ENCODE assay signal across 8 cellular contexts in the genomic region with DNA sequence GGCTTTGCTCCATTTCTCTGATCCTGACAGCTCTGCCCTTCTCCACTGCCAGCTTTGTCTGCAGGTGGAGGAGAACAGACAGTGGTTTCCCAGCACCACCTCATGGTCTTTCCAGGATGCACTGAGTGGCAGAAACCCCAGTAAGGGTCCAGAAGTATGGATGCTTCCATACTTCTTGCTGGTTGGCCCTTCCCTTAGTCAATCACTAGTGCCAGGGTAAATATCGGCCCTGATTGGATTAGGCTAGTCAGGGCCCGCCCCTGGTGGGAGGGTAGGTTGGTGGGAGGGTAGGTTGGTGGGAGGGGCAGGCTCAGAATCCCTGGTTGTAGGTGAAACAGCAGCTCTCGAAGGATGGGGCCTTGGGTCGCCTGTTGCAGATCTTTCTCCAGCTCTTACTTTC. TPM values are rescaled to one million over a fixed set of nuclear protein-coding genes. Genes with fewer than 3 reads are reported as not detected.
A peak's percentile ranks its signal among the peaks of the same experiment; 100 is the strongest.
DNase-seq lines count a peak whose midpoint lies in the region; ATAC-seq, FAIRE-seq and TF ChIP-seq lines count a peak whose summit lies in the region.

No MANE protein-coding gene starts in this region.

- H3K9me3 ChIP-seq in HEK293 (ENCODE audit: control insufficient read depth, insufficient read depth, low read depth, low read length) (no peaks in the 10 kb centered on the region), small intestine (ENCODE audit: control insufficient read depth, low read depth) (no peaks in the 10 kb centered on the region)

- ATAC-seq in SK-N-SH treated with all-trans-retinoic acid at 6 μM for 48 hours (peak; percentile 88), HG02973 (IDR thresholded peaks at IDR 0.05; ENCODE audit: unreplicated experiment) (no peak)

- peaks cover 42% of the 10 kb centered on the region for H3K36me3 Mint-ChIP-seq in dendritic cell treated with granulocyte-macrophage colony-stimulating factor and Interleukin-4, amounts not matched to agents 40 ng/mL and 50 ng/mL, for 4 days (ENCODE audit: low read depth)

- TF ChIP-seq CTCF in HEK293 (tag by site-specific recombination; IDR thresholded peaks at IDR 0.05) (no peak), GM20000 (IDR thresholded peaks at IDR 0.05; ENCODE audit: extremely low read depth, missing control alignments) (no peak)

- peak overlapping the region; percentile 53 for H3K27ac Mint-ChIP-seq in dendritic cell treated with granulocyte-macrophage colony-stimulating factor and Interleukin-4, amounts not matched to agents 40 ng/mL and 50 ng/mL, for 4 days

- DNase-seq in small intestine (peak; percentile 42), RCC 7860 (ENCODE audit: low spot score) (no peak), GM20000 (ENCODE audit: low spot score) (no peak), occipital lobe (lab: John Stamatoyannopoulos, UW) (no peak)

- no peaks in the 10 kb centered on the region for H3K27me3 ChIP-seq in small intestine (ENCODE audit: control insufficient read depth in 2 of 2, insufficient read depth in 2 of 2, low read length in 2 of 2)

- H3K4me3 ChIP-seq in HEK293 (ENCODE audit: low read depth, low read length) (no peak overlapping the region), small intestine (ENCODE audit: low read depth in 1 of 2, low read length in 2 of 2) (no peak overlapping the region)

- POLR2A ChIA-PET in HEK293 (lab: Yijun Ruan, JAX) = no interaction called here

- no peaks in the 10 kb centered on the region for H3K27me3 Mint-ChIP-seq in dendritic cell treated with granulocyte-macrophage colony-stimulating factor and Interleukin-4, amounts not matched to agents 40 ng/mL and 50 ng/mL, for 4 days

- H3K4me1 ChIP-seq in HEK293 (ENCODE audit: control insufficient read depth, insufficient read depth, low read length) (no peaks in the 10 kb centered on the region), small intestine (ENCODE audit: control insufficient read depth in 2 of 2, insufficient read depth in 1 of 2, low read depth in 1 of 2, low read length in 1 of 2) (peaks cover 0 to under 1% of the 10 kb centered on the region in 2 donors)

- WGBS in small intestine, 3 donors = 77 to 97% (median 93%) methylated on average over 4 of the region's 4 CpGs

- peaks cover 16 to 32% of the 10 kb centered on the region in 2 experiments; a peak in 2 of 3 replicates for H3K36me3 ChIP-seq in HEK293 (ENCODE audit: control insufficient read depth in 2 of 2, insufficient read depth in 1 of 2, low read length in 2 of 2)
- peaks cover 3 to 4% of the 10 kb centered on the region in 2 donors for H3K36me3 ChIP-seq in small intestine (ENCODE audit: control insufficient read depth in 2 of 2, insufficient read depth in 2 of 2, low read length in 2 of 2)

- peaks cover 31% of the 10 kb centered on the region for H3K4me1 Mint-ChIP-seq in dendritic cell treated with granulocyte-macrophage colony-stimulating factor and Interleukin-4, amounts not matched to agents 40 ng/mL and 50 ng/mL, for 4 days (ENCODE audit: low read depth)

- no peak overlapping the region for H3K4me3 Mint-ChIP-seq in dendritic cell treated with granulocyte-macrophage colony-stimulating factor and Interleukin-4, amounts not matched to agents 40 ng/mL and 50 ng/mL, for 4 days

- H3K9me3 Mint-ChIP-seq in dendritic cell treated with granulocyte-macrophage colony-stimulating factor and Interleukin-4, amounts not matched to agents 40 ng/mL and 50 ng/mL, for 4 days = no peaks in the 10 kb centered on the region

- CTCF ChIA-PET in HEK293 (lab: Yijun Ruan, JAX) = interaction anchor here (0.6 to 1.1 kb wide), 3 partner anchors 19 to 265 kb away, joined by 3 read pairs; no protein-coding TSS in a partner anchor

- FAIRE-seq in small intestine (lab: Jason Lieb, UNC) (no peak), RCC 7860 (lab: Jason Lieb, UNC) (no peak)

- H3K27ac ChIP-seq in HEK293 (ENCODE audit: extremely low read depth, low read depth, low read length) = peak overlapping the region; percentile 22; the same call in 1 of the 2 replicates
- H3K27ac ChIP-seq in small intestine (ENCODE audit: low read depth in 1 of 2, low read length in 1 of 2) = no peak overlapping the region

- intact Hi-C loops in dendritic cell treated with granulocyte-macrophage colony-stimulating factor and Interleukin-4, amounts not matched to agents 40 ng/mL and 50 ng/mL, for 4 days (cut with micrococcal nuclease) = no loop called here

TF ChIP-seq in HEK293, 187 proteins besides CTCF, POLR2A, EP300 and RAD21:
- TF ChIP-seq SP2 (tag by site-specific recombination; IDR thresholded peaks at IDR 0.05) = peak; percentile 74
- 0 out of 2 replicates have a peak, but pooled peaks have one; percentile 36 for TF ChIP-seq SP3 (tag by site-specific recombination; IDR thresholded peaks at IDR 0.05)
- TF ChIP-seq, protein P1, sequence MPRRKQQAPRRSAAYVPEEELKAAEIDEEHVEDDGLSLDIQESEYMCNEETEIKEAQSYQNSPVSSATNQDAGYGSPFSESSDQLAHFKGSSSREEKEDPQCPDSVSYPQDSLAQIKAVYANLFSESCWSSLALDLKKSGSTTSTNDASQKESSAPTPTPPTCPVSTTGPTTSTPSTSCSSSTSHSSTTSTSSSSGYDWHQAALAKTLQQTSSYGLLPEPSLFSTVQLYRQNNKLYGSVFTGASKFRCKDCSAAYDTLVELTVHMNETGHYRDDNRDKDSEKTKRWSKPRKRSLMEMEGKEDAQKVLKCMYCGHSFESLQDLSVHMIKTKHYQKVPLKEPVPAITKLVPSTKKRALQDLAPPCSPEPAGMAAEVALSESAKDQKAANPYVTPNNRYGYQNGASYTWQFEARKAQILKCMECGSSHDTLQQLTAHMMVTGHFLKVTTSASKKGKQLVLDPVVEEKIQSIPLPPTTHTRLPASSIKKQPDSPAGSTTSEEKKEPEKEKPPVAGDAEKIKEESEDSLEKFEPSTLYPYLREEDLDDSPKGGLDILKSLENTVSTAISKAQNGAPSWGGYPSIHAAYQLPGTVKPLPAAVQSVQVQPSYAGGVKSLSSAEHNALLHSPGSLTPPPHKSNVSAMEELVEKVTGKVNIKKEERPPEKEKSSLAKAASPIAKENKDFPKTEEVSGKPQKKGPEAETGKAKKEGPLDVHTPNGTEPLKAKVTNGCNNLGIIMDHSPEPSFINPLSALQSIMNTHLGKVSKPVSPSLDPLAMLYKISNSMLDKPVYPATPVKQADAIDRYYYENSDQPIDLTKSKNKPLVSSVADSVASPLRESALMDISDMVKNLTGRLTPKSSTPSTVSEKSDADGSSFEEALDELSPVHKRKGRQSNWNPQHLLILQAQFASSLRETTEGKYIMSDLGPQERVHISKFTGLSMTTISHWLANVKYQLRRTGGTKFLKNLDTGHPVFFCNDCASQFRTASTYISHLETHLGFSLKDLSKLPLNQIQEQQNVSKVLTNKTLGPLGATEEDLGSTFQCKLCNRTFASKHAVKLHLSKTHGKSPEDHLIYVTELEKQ (tag by site-specific recombination; IDR thresholded peaks at IDR 0.05; ENCODE audit: borderline replicate concordance) = no peak

TF ChIP-seq in SK-N-SH treated with all-trans-retinoic acid at 6 μM for 48 hours, 23 proteins besides CTCF, POLR2A, EP300 and RAD21:
- no peak for TF ChIP-seq BACH2 (CRISPR knock-in tag; IDR thresholded peaks at IDR 0.05; ENCODE audit: borderline replicate concordance)
- no peak for TF ChIP-seq GLIS3 (CRISPR knock-in tag; IDR thresholded peaks at IDR 0.05)
- TF ChIP-seq ISL1 (CRISPR knock-in tag; IDR thresholded peaks at IDR 0.05) = no peak
- TF ChIP-seq TOX (CRISPR knock-in tag; IDR thresholded peaks at IDR 0.05; ENCODE audit: borderline replicate concordance) = no peak
- TF ChIP-seq ZC3H10 (CRISPR knock-in tag; IDR thresholded peaks at IDR 0.05) = no peak
- TF ChIP-seq OSR1 (CRISPR knock-in tag; IDR thresholded peaks at IDR 0.05) = no peak
- no peak for TF ChIP-seq ZNF8 (CRISPR knock-in tag; IDR thresholded peaks at IDR 0.05)
- no peak for TF ChIP-seq ZNF70 (CRISPR knock-in tag; IDR thresholded peaks at IDR 0.05)
- TF ChIP-seq ARNTL (CRISPR knock-in tag; IDR thresholded peaks at IDR 0.05; ENCODE audit: borderline replicate concordance, low read depth) = no peak

RNA-seq across cellular contexts. Expression of a gene that starts 10.2 kb away (rescaled TPM):
- polyA plus RNA-seq in small intestine = 10 to 100 TPM; 35.4 to 54.3 (median 51.6) TPM
- total RNA-seq in occipital lobe = 17.5 TPM

RNA-seq across cellular contexts. Expression of a gene that starts 50.6 kb away (rescaled TPM):
- 1 to 10 TPM; 7.3 to 8.7 (median 8.1) TPM for polyA plus RNA-seq in small intestine
- total RNA-seq in occipital lobe = 4.8 TPM

RNA-seq across cellular contexts. Expression of a gene that starts 50.7 kb away (rescaled TPM):
- polyA plus RNA-seq in small intestine = 10 to 100 TPM; 24.4 to 38.4 (median 30.6) TPM
- total RNA-seq in occipital lobe = 1.9 TPM
